27 cellular contexts compared by ENCODE assay signal in genomic region chr9:27329292-27329691, GRCh38. TPM values are rescaled to one million over a fixed set of nuclear protein-coding genes. Genes with fewer than 3 reads are reported as not detected.
"Had no signal": no experiment of that assay in that cellular context is flagged by ENCODE, and none has a peak within 500 bp of the region (broad histone marks: within the 10 kb centered on the region; RNA-seq: fewer than 3 reads in every experiment).

No MANE protein-coding gene starts in this region.

- H3K36me3 Mint-ChIP-seq: activated naive CD4-positive, alpha-beta T cell treated with anti-CD3 and anti-CD28 coated beads, Interleukin-2, amount 10 ng/mL, durations not matched to agents 7 days and 5 days; T-cell had no signal

- DNase-seq: activated CD4-positive, alpha-beta T cell treated with anti-CD3 and anti-CD28 coated beads for 1 hour; activated CD4-positive, alpha-beta T cell treated with anti-CD3 and anti-CD28 coated beads, Interleukin-2, amount 50 U/mL, for 1 hour; activated CD8-positive, alpha-beta memory T cell treated with anti-CD3 and anti-CD28 coated beads for 24 hours; activated CD8-positive, alpha-beta memory T cell treated with anti-CD3 and anti-CD28 coated beads, Interleukin-2, amount 50 U/mL, for 48 hours; activated effector memory CD4-positive, alpha-beta T cell treated with Interleukin-2 at 50 U/mL for 16 hours; activated naive CD4-positive, alpha-beta T cell treated with anti-CD3 and anti-CD28 coated beads, Interleukin-2, amount 10 ng/mL, durations not matched to agents 7 days and 5 days; activated T-cell treated with anti-CD3 and anti-CD28 coated beads, Interleukin-2, amount 50 U/mL, for 48 hours; cortex of kidney; effector CD4-positive, alpha-beta T cell; foreskin melanocyte; left ventricle myocardium superior; small intestine; stimulated activated CD4-positive, alpha-beta T cell treated with anti-CD3 and anti-CD28 coated beads, Interleukin-15, amount 100 ng/mL, for 24 hours; stomach; T-cell; transverse colon; uterus had no signal

- H3K4me3 Mint-ChIP-seq: activated naive CD4-positive, alpha-beta T cell treated with anti-CD3 and anti-CD28 coated beads, Interleukin-2, amount 10 ng/mL, durations not matched to agents 7 days and 5 days; nephron; stimulated activated memory B cell treated with anti-CD40 and anti-IgM and Interleukin-4, amounts not matched to agents 10 μg/mL and 1 μg/mL and 100 μg/mL, for 72 hours; T-cell; T-helper 2 cell treated with Interferon-gamma antibody and Interleukin-4, amounts not matched to agents 5 μg/mL and 100 μg/mL, for 36 hours had no signal

- H3K9me3 Mint-ChIP-seq: activated naive CD4-positive, alpha-beta T cell treated with anti-CD3 and anti-CD28 coated beads, Interleukin-2, amount 10 ng/mL, durations not matched to agents 7 days and 5 days; stimulated activated memory B cell treated with anti-CD40 and anti-IgM and Interleukin-4, amounts not matched to agents 10 μg/mL and 1 μg/mL and 100 μg/mL, for 72 hours; T-cell; T-helper 2 cell treated with Interferon-gamma antibody and Interleukin-4, amounts not matched to agents 5 μg/mL and 100 μg/mL, for 36 hours had no signal

- H3K27ac Mint-ChIP-seq: activated naive CD4-positive, alpha-beta T cell treated with anti-CD3 and anti-CD28 coated beads, Interleukin-2, amount 10 ng/mL, durations not matched to agents 7 days and 5 days; nephron; stimulated activated memory B cell treated with anti-CD40 and anti-IgM and Interleukin-4, amounts not matched to agents 10 μg/mL and 1 μg/mL and 100 μg/mL, for 72 hours; T-cell; T-helper 2 cell treated with Interferon-gamma antibody and Interleukin-4, amounts not matched to agents 5 μg/mL and 100 μg/mL, for 36 hours had no signal

- FAIRE-seq: small intestine, TTC549 had no signal

- H3K4me1 Mint-ChIP-seq: T-cell had no signal

- H3K27me3 Mint-ChIP-seq: stimulated activated memory B cell treated with anti-CD40 and anti-IgM and Interleukin-4, amounts not matched to agents 10 μg/mL and 1 μg/mL and 100 μg/mL, for 72 hours had no signal

- ATAC-seq: left ventricle myocardium superior; sciatic nerve; stimulated activated memory B cell treated with anti-CD40 and anti-IgM and Interleukin-4, amounts not matched to agents 10 μg/mL and 1 μg/mL and 100 μg/mL, for 72 hours; T-cell had no signal

RNA-seq across cellular contexts. Expression of gene EQTN, which starts 32.3 kb away (rescaled TPM):
- total RNA-seq: left ventricle myocardium superior, mononuclear cell, myocyte, renal cortical epithelial cell, T-cell had no signal
- polyA plus RNA-seq: esophagus, hepatocyte, stomach had no signal
